7 cellular contexts compared by ENCODE assay signal in genomic region chr13:75695908-75696307, GRCh38. TPM values are rescaled to one million over a fixed set of nuclear protein-coding genes. Genes with fewer than 3 reads are reported as not detected.
A peak's percentile ranks its signal among the peaks of the same experiment; 100 is the strongest.
DNase-seq lines count a peak whose midpoint lies in the region; ATAC-seq and TF ChIP-seq lines count a peak whose summit lies in the region.
"Not testable (repeated sequence)": the region's sequence is repeated elsewhere in the genome, so short reads cannot be mapped to it uniquely, and the experiment has no call there.

No MANE protein-coding gene starts in this region.

- not testable (repeated sequence) for H3K9me3 ChIP-seq in gastrocnemius medialis

- H3K27me3 Mint-ChIP-seq in MCF 10A (ENCODE audit: insufficient read depth, unreplicated experiment) = not testable (repeated sequence)

- H3K27ac ChIP-seq in gastrocnemius medialis = peak overlapping the region in 2 of 4 donors; percentile 14 to 33

- CTCF ChIA-PET in MCF 10A (lab: Yijun Ruan, JAX) = interaction anchor here (0.6 to 5.0 kb wide), 81 partner anchors 8 to 1284 kb away, joined by 3 to 93 read pairs (median 5); no protein-coding TSS in a partner anchor

- peak; percentile 57 for ATAC-seq in GM18499 (IDR thresholded peaks at IDR 0.05; ENCODE audit: insufficient read depth, unreplicated experiment)
- ATAC-seq in HG03280 (IDR thresholded peaks at IDR 0.05; ENCODE audit: unreplicated experiment) = peak; percentile 72
- ATAC-seq in gastrocnemius medialis = peak; percentile 72 to 81

- not testable (repeated sequence) for H3K27me3 ChIP-seq in gastrocnemius medialis

- in situ Hi-C loops in gastrocnemius medialis (cut with MboI; ENCODE audit: low sequenced_read_pairs in 4 of 4) = loop anchor here (5.0 to 25.0 kb wide), 7 partner anchors 99 to 1216 kb away; no protein-coding TSS in a partner anchor

- H3K9me3 Mint-ChIP-seq in MCF 10A (ENCODE audit: unreplicated experiment) = not testable (repeated sequence)

- intact Hi-C loops in MCF 10A (cut with micrococcal nuclease) = loop anchor here (1.0 to 5.0 kb wide), 7 partner anchors 22 to 1207 kb away; no protein-coding TSS in a partner anchor
- intact Hi-C loops in gastrocnemius medialis (cut with DNase I; ENCODE audit: low total_unique reads) = loop anchor here (1.0 to 10.0 kb wide), 5 partner anchors 66 to 1209 kb away; no protein-coding TSS in a partner anchor

- H3K4me1 ChIP-seq in gastrocnemius medialis = not testable (repeated sequence)

- TF ChIP-seq CTCF in MCF 10A (IDR thresholded peaks at IDR 0.05; ENCODE audit: unreplicated experiment) (peak; percentile 84), gastrocnemius medialis (IDR thresholded peaks at IDR 0.05 in 4 of 5, conservative IDR thresholded peaks at IDR 0.05 in 1 of 5) (peak; percentile 91 to 95 (median 93))

- not testable (repeated sequence) for H3K4me3 Mint-ChIP-seq in MCF 10A (ENCODE audit: unreplicated experiment)

- H3K4me1 Mint-ChIP-seq in MCF 10A (ENCODE audit: insufficient read depth, unreplicated experiment) = peaks cover 18% of the 10 kb centered on the region

- H3K36me3 Mint-ChIP-seq in MCF 10A (ENCODE audit: insufficient read depth, unreplicated experiment) = not testable (repeated sequence)

- not testable (repeated sequence) for TF ChIP-seq POLR2A in gastrocnemius medialis (IDR thresholded peaks at IDR 0.05)

- H3K27ac Mint-ChIP-seq in MCF 10A (ENCODE audit: low read depth, unreplicated experiment) = not testable (repeated sequence)

- DNase-seq in NCI-H460 (ENCODE audit: extremely low read depth, low read depth) = peak; percentile 72
- peak; percentile 76 for DNase-seq in activated CD4-positive, CD25-positive, alpha-beta regulatory T cell treated with anti-CD3 and anti-CD28 coated beads, Interleukin-2, amount 50 U/mL, for 72 hours
- DNase-seq in MCF 10A (ENCODE audit: unreplicated experiment) = peak; percentile 86
- DNase-seq in iPS DF 4.7 (ENCODE audit: extremely low read depth, low spot score) = peak; percentile 64
- DNase-seq in gastrocnemius medialis = peak; percentile 25 to 64

- TSS peak; percentile 94 for BruUV-seq in MCF 10A (replicated peaks; lab: Mats Ljungman, UMichigan)

- peak overlapping the region; percentile 5 to 34 (median 16) for H3K4me3 ChIP-seq in gastrocnemius medialis

- POLR2A ChIA-PET in MCF 10A (lab: Yijun Ruan, JAX) = interaction anchor here (0.6 to 6.4 kb wide), 13 partner anchors 9 to 1330 kb away, joined by 3 to 48 read pairs (median 5); no protein-coding TSS in a partner anchor

- not testable (repeated sequence) for H3K36me3 ChIP-seq in gastrocnemius medialis

RNA-seq across cellular contexts. Expression of gene LMO7, which starts 59.8 kb away (rescaled TPM):
- 10.7 and 11.3 TPM in 2 replicates for total RNA-seq in NCI-H460 (2014; rRNA removed; shearing (Covaris generic))
- 11.4 and 21.7 TPM in 2 replicates for polyA plus RNA-seq in NCI-H460 (2014; cell fraction: nucleus; rRNA removed)
- 30.8 and 47.1 TPM in 2 replicates for total RNA-seq in MCF 10A (2022)
- 100 to 1,000 TPM in 2 of 4 donors, 10 to 100 TPM in 2; 68.3 to 134 (median 95.9) TPM for total RNA-seq in gastrocnemius medialis
